In the genomic region with DNA sequence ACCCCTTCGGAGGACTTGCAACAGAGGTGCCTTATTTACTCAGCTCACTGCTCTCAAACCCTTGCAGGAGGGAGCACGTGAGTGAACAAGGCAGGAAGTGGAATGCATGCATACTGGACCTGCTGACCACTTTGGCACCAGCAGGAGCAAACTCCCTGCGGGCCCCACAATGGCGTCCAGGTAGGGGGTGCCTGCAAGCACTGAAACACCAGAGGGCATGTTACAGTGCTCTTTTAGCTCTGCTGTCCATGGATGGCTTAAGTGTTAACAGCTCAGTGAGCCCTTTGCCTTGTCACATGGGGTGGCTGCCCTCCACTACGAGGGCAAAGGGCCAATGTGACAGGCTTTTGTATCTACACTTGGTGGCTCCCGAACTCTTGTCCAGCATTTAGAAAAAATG, we compare ENCODE assay signal across 1 cellular context.
TF ChIP-seq lines count a peak whose summit lies in the region.

No MANE protein-coding gene starts in this region.

TF ChIP-seq in GM23338, 12 proteins besides CTCF, POLR2A, EP300 and RAD21:
- TF ChIP-seq, protein P1, sequence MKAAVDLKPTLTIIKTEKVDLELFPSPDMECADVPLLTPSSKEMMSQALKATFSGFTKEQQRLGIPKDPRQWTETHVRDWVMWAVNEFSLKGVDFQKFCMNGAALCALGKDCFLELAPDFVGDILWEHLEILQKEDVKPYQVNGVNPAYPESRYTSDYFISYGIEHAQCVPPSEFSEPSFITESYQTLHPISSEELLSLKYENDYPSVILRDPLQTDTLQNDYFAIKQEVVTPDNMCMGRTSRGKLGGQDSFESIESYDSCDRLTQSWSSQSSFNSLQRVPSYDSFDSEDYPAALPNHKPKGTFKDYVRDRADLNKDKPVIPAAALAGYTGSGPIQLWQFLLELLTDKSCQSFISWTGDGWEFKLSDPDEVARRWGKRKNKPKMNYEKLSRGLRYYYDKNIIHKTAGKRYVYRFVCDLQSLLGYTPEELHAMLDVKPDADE (IDR thresholded peaks at IDR 0.05) = peak; percentile 60; the same call in 1 of the 2 replicates
- TF ChIP-seq, protein P2, sequence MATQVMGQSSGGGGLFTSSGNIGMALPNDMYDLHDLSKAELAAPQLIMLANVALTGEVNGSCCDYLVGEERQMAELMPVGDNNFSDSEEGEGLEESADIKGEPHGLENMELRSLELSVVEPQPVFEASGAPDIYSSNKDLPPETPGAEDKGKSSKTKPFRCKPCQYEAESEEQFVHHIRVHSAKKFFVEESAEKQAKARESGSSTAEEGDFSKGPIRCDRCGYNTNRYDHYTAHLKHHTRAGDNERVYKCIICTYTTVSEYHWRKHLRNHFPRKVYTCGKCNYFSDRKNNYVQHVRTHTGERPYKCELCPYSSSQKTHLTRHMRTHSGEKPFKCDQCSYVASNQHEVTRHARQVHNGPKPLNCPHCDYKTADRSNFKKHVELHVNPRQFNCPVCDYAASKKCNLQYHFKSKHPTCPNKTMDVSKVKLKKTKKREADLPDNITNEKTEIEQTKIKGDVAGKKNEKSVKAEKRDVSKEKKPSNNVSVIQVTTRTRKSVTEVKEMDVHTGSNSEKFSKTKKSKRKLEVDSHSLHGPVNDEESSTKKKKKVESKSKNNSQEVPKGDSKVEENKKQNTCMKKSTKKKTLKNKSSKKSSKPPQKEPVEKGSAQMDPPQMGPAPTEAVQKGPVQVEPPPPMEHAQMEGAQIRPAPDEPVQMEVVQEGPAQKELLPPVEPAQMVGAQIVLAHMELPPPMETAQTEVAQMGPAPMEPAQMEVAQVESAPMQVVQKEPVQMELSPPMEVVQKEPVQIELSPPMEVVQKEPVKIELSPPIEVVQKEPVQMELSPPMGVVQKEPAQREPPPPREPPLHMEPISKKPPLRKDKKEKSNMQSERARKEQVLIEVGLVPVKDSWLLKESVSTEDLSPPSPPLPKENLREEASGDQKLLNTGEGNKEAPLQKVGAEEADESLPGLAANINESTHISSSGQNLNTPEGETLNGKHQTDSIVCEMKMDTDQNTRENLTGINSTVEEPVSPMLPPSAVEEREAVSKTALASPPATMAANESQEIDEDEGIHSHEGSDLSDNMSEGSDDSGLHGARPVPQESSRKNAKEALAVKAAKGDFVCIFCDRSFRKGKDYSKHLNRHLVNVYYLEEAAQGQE (IDR thresholded peaks at IDR 0.05; ENCODE audit: unreplicated experiment) = no peak
- TF ChIP-seq STAT1 (IDR thresholded peaks at IDR 0.05; ENCODE audit: unreplicated experiment) (no peak), ZNF331 (CRISPR knock-in tag; IDR thresholded peaks at IDR 0.05; ENCODE audit: low read depth) (no peak)
- TF ChIP-seq, protein P3, sequence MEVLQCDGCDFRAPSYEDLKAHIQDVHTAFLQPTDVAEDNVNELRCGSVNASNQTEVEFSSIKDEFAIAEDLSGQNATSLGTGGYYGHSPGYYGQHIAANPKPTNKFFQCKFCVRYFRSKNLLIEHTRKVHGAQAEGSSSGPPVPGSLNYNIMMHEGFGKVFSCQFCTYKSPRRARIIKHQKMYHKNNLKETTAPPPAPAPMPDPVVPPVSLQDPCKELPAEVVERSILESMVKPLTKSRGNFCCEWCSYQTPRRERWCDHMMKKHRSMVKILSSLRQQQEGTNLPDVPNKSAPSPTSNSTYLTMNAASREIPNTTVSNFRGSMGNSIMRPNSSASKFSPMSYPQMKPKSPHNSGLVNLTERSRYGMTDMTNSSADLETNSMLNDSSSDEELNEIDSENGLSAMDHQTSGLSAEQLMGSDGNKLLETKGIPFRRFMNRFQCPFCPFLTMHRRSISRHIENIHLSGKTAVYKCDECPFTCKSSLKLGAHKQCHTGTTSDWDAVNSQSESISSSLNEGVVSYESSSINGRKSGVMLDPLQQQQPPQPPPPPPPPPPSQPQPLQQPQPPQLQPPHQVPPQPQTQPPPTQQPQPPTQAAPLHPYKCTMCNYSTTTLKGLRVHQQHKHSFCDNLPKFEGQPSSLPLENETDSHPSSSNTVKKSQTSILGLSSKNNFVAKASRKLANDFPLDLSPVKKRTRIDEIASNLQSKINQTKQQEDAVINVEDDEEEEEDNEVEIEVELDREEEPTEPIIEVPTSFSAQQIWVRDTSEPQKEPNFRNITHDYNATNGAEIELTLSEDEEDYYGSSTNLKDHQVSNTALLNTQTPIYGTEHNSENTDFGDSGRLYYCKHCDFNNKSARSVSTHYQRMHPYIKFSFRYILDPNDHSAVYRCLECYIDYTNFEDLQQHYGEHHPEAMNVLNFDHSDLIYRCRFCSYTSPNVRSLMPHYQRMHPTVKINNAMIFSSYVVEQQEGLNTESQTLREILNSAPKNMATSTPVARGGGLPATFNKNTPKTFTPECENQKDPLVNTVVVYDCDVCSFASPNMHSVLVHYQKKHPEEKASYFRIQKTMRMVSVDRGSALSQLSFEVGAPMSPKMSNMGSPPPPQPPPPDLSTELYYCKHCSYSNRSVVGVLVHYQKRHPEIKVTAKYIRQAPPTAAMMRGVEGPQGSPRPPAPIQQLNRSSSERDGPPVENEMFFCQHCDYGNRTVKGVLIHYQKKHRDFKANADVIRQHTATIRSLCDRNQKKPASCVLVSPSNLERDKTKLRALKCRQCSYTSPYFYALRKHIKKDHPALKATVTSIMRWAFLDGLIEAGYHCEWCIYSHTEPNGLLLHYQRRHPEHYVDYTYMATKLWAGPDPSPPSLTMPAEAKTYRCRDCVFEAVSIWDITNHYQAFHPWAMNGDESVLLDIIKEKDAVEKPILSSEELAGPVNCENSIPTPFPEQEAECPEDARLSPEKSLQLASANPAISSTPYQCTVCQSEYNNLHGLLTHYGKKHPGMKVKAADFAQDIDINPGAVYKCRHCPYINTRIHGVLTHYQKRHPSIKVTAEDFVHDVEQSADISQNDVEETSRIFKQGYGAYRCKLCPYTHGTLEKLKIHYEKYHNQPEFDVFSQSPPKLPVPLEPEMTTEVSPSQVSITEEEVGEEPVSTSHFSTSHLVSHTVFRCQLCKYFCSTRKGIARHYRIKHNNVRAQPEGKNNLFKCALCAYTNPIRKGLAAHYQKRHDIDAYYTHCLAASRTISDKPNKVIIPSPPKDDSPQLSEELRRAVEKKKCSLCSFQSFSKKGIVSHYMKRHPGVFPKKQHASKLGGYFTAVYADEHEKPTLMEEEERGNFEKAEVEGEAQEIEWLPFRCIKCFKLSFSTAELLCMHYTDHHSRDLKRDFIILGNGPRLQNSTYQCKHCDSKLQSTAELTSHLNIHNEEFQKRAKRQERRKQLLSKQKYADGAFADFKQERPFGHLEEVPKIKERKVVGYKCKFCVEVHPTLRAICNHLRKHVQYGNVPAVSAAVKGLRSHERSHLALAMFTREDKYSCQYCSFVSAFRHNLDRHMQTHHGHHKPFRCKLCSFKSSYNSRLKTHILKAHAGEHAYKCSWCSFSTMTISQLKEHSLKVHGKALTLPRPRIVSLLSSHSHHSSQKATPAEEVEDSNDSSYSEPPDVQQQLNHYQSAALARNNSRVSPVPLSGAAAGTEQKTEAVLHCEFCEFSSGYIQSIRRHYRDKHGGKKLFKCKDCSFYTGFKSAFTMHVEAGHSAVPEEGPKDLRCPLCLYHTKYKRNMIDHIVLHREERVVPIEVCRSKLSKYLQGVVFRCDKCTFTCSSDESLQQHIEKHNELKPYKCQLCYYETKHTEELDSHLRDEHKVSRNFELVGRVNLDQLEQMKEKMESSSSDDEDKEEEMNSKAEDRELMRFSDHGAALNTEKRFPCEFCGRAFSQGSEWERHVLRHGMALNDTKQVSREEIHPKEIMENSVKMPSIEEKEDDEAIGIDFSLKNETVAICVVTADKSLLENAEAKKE (CRISPR knock-in tag; IDR thresholded peaks at IDR 0.05) = no peak
